21 cellular contexts compared by ENCODE assay signal in genomic region chr10:30697806-30698205, GRCh38.
DNase-seq lines count a peak whose midpoint lies in the region; ATAC-seq and TF ChIP-seq lines count a peak whose summit lies in the region.
"Had no signal": no experiment of that assay in that cellular context is flagged by ENCODE, and none has a peak within 500 bp of the region (broad histone marks: within the 10 kb centered on the region; RNA-seq: fewer than 3 reads in every experiment).

No MANE protein-coding gene starts in this region.

- no peaks in the 10 kb centered on the region for H3K27me3 Mint-ChIP-seq in activated CD4-positive, alpha-beta T cell treated with anti-CD3 and anti-CD28 coated beads, Interleukin-2, amount 10 ng/mL, durations not matched to agents 24 days and 14 days
- H3K27me3 Mint-ChIP-seq in CD4-positive, alpha-beta T cell, result no peaks in the 10 kb centered on the region
- no peaks in the 10 kb centered on the region for H3K27me3 Mint-ChIP-seq in activated CD4-positive, alpha-beta memory T cell treated with anti-CD3 and anti-CD28 coated beads for 36 hours
- no peaks in the 10 kb centered on the region for H3K27me3 Mint-ChIP-seq in effector memory CD8-positive, alpha-beta T cell

- CTCF ChIA-PET in CD4-positive, alpha-beta T cell (lab: Charles Lee), result interaction anchor here (1.1 kb wide), 1 partner anchor 10 kb away, joined by 3 read pairs; no protein-coding TSS in a partner anchor
- CTCF ChIA-PET in activated CD4-positive, alpha-beta memory T cell treated with anti-CD3 and anti-CD28 coated beads for 36 hours (lab: Charles Lee), result interaction anchor here (1.8 to 3.1 kb wide), 3 partner anchors 11 to 58 kb away, joined by 5 to 30 read pairs (median 11); no protein-coding TSS in a partner anchor

- peak overlapping the region; percentile 82 for H3K27ac Mint-ChIP-seq in activated CD4-positive, alpha-beta T cell treated with anti-CD3 and anti-CD28 coated beads, Interleukin-2, amount 10 ng/mL, durations not matched to agents 24 days and 14 days
- peak overlapping the region; percentile 99 for H3K27ac Mint-ChIP-seq in CD4-positive, alpha-beta T cell
- H3K27ac Mint-ChIP-seq in activated CD4-positive, alpha-beta memory T cell treated with anti-CD3 and anti-CD28 coated beads for 36 hours, result peak overlapping the region; percentile 97
- peak overlapping the region; percentile 46 to 78 for H3K27ac Mint-ChIP-seq in effector memory CD8-positive, alpha-beta T cell

- H3K4me3 Mint-ChIP-seq in activated CD4-positive, alpha-beta T cell treated with anti-CD3 and anti-CD28 coated beads, Interleukin-2, amount 10 ng/mL, durations not matched to agents 24 days and 14 days, result peak overlapping the region; percentile 22
- H3K4me3 Mint-ChIP-seq in CD4-positive, alpha-beta T cell, result peak overlapping the region; percentile 54
- H3K4me3 Mint-ChIP-seq in activated CD4-positive, alpha-beta memory T cell treated with anti-CD3 and anti-CD28 coated beads for 36 hours, result no peak overlapping the region
- peak overlapping the region in 1 of 2 donors; percentile 43 for H3K4me3 Mint-ChIP-seq in effector memory CD8-positive, alpha-beta T cell

- ATAC-seq in CD4-positive, alpha-beta T cell (ENCODE audit: poor library complexity), result no peak
- ATAC-seq in effector memory CD8-positive, alpha-beta T cell (replicated peaks), result no peak
- ATAC-seq in HG03097 (IDR thresholded peaks at IDR 0.05; ENCODE audit: low FRiP score, unreplicated experiment) (no peak), HG03571 (IDR thresholded peaks at IDR 0.05; ENCODE audit: unreplicated experiment) (no peak)
- ATAC-seq: A549 had no signal

- no peaks in the 10 kb centered on the region for H3K27me3 ChIP-seq in CD4-positive, alpha-beta T cell (ENCODE audit: control insufficient read depth, insufficient read depth, low read length)
- H3K27me3 ChIP-seq: BE2C, Peyer's patch had no signal

- no peak overlapping the region for H3K27ac ChIP-seq in CD4-positive, alpha-beta T cell (ENCODE audit: low read depth, low read length)
- H3K27ac ChIP-seq: Peyer's patch had no signal

- TF ChIP-seq CTCF in CD4-positive, alpha-beta T cell (IDR thresholded peaks at IDR 0.05), result no peak

- intact Hi-C loops in activated CD4-positive, alpha-beta T cell treated with anti-CD3 and anti-CD28 coated beads, Interleukin-2, amount 10 ng/mL, durations not matched to agents 24 days and 14 days (cut with micrococcal nuclease), result no loop called here
- intact Hi-C loops in CD4-positive, alpha-beta T cell (cut with DNase I, micrococcal nuclease), result loop anchor here in 1 of 2 experiments (5.0 kb wide), 1 partner anchor 1064 kb away; no protein-coding TSS in a partner anchor
- intact Hi-C loops in activated CD4-positive, alpha-beta memory T cell treated with anti-CD3 and anti-CD28 coated beads for 36 hours (cut with micrococcal nuclease), result loop anchor here (2.0 kb wide), 1 partner anchor 271 kb away; no protein-coding TSS in a partner anchor

- peaks cover 11% of the 10 kb centered on the region for H3K36me3 Mint-ChIP-seq in activated CD4-positive, alpha-beta T cell treated with anti-CD3 and anti-CD28 coated beads, Interleukin-2, amount 10 ng/mL, durations not matched to agents 24 days and 14 days (ENCODE audit: low read depth)
- H3K36me3 Mint-ChIP-seq in CD4-positive, alpha-beta T cell (ENCODE audit: low read depth), result no peaks in the 10 kb centered on the region
- peaks cover 33% of the 10 kb centered on the region for H3K36me3 Mint-ChIP-seq in activated CD4-positive, alpha-beta memory T cell treated with anti-CD3 and anti-CD28 coated beads for 36 hours
- peaks cover 5% of the 10 kb centered on the region for H3K36me3 Mint-ChIP-seq in effector memory CD8-positive, alpha-beta T cell (ENCODE audit: insufficient read depth)

- H3K9me3 ChIP-seq in CD4-positive, alpha-beta T cell (ENCODE audit: control insufficient read depth, low read length), result no peaks in the 10 kb centered on the region
- H3K9me3 ChIP-seq: A549, BE2C, Peyer's patch had no signal

- peak; percentile 69 for DNase-seq in activated CD4-positive, alpha-beta T cell treated with anti-CD3 and anti-CD28 coated beads, Interleukin-2, amount 10 ng/mL, durations not matched to agents 24 days and 14 days
- DNase-seq in activated CD4-positive, alpha-beta T cell treated with anti-CD3 and anti-CD28 coated beads for 1 hour, result no peak
- DNase-seq in CD4-positive, alpha-beta T cell, result no peak
- DNase-seq in activated CD4-positive, alpha-beta memory T cell treated with anti-CD3 and anti-CD28 coated beads for 36 hours, result peak; percentile 58
- DNase-seq in effector memory CD8-positive, alpha-beta T cell, result no peak
- DNase-seq in COLO668 (lab: John Stamatoyannopoulos, UW; ENCODE audit: unreplicated experiment), result no peak
- DNase-seq: BE2C, cerebellar nuclear complex, EL, head of caudate nucleus, mammary epithelial cell, NCI-H1105, NCI-H2029 treated with DMSO at 0.1 percent for 48 hours, NCI-H446 treated with DMSO at 0.1 percent for 48 hours, occipital lobe, small intestine, substantia nigra had no signal

- peaks cover 65% of the 10 kb centered on the region for H3K4me1 Mint-ChIP-seq in activated CD4-positive, alpha-beta T cell treated with anti-CD3 and anti-CD28 coated beads, Interleukin-2, amount 10 ng/mL, durations not matched to agents 24 days and 14 days
- peaks cover 72% of the 10 kb centered on the region for H3K4me1 Mint-ChIP-seq in CD4-positive, alpha-beta T cell (ENCODE audit: low read depth)
- H3K4me1 Mint-ChIP-seq in activated CD4-positive, alpha-beta memory T cell treated with anti-CD3 and anti-CD28 coated beads for 36 hours (ENCODE audit: low read depth), result peaks cover 91% of the 10 kb centered on the region
- H3K4me1 Mint-ChIP-seq in effector memory CD8-positive, alpha-beta T cell (ENCODE audit: low read depth in 2 of 2), result peaks cover 43 to 53% of the 10 kb centered on the region in 2 donors

- POLR2A ChIA-PET in CD4-positive, alpha-beta T cell (lab: Charles Lee), result no interaction called here
- POLR2A ChIA-PET in activated CD4-positive, alpha-beta memory T cell treated with anti-CD3 and anti-CD28 coated beads for 36 hours (lab: Charles Lee), result interaction anchor here (0.8 to 1.1 kb wide), 2 partner anchors 12 to 15 kb away, joined by 3 to 6 read pairs; no protein-coding TSS in a partner anchor

- no peaks in the 10 kb centered on the region for H3K9me3 Mint-ChIP-seq in activated CD4-positive, alpha-beta T cell treated with anti-CD3 and anti-CD28 coated beads, Interleukin-2, amount 10 ng/mL, durations not matched to agents 24 days and 14 days
- no peaks in the 10 kb centered on the region for H3K9me3 Mint-ChIP-seq in CD4-positive, alpha-beta T cell
- peaks cover 2% of the 10 kb centered on the region for H3K9me3 Mint-ChIP-seq in activated CD4-positive, alpha-beta memory T cell treated with anti-CD3 and anti-CD28 coated beads for 36 hours
- H3K9me3 Mint-ChIP-seq in effector memory CD8-positive, alpha-beta T cell, result no peaks in the 10 kb centered on the region

Comparison
In these comparisons a context has a peak if more than half of its experiments do, and no peak if none do; other contexts are left out.
1. DNase-seq: peak in activated CD4-positive, alpha-beta T cell treated with anti-CD3 and anti-CD28 coated beads, Interleukin-2, amount 10 ng/mL, durations not matched to agents 24 days and 14 days (single experiment) and activated CD4-positive, alpha-beta memory T cell treated with anti-CD3 and anti-CD28 coated beads for 36 hours (single experiment); none in activated CD4-positive, alpha-beta T cell treated with anti-CD3 and anti-CD28 coated beads for 1 hour (single experiment), CD4-positive, alpha-beta T cell (0 of 10), effector memory CD8-positive, alpha-beta T cell (0 of 3) and COLO668 (single experiment).
2. Peak in every context shown above with its lines, with median percentiles within 50 percentile points of each other: H3K27ac Mint-ChIP-seq.